1 cellular context compared by ENCODE assay signal in the genomic region with DNA sequence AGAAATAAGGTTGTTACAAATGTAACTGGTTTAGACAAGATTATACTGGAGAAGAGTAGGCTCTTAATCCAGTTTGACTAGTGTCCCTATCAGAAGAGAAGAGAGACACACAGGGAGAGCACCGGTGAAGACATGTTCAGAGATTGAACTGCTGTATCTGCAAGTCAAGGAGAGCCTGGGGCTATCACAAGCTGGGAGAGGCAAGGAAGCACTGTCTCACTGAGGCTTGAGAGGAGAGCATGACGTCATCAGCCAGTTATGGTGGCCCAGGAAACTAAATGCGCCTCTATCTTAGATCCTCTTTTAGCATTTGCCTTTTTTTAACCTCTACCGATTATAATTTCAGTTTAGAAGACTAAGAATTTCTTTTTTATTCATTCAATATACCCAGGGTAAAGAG.
TF ChIP-seq lines count a peak whose summit lies in the region.

No MANE protein-coding gene starts in this region.

TF ChIP-seq in K562, 482 proteins besides CTCF, POLR2A, EP300 and RAD21 (continued from another document):
- TF ChIP-seq, protein P1, sequence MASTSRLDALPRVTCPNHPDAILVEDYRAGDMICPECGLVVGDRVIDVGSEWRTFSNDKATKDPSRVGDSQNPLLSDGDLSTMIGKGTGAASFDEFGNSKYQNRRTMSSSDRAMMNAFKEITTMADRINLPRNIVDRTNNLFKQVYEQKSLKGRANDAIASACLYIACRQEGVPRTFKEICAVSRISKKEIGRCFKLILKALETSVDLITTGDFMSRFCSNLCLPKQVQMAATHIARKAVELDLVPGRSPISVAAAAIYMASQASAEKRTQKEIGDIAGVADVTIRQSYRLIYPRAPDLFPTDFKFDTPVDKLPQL (IDR thresholded peaks at IDR 0.05; ENCODE audit: extremely low read depth, insufficient read length), result no peak
- TF ChIP-seq ZNF778 (CRISPR knock-in tag; IDR thresholded peaks at IDR 0.05) (no peak), PYGO2 (tag; IDR thresholded peaks at IDR 0.05) (no peak), NFIX (CRISPR knock-in tag; IDR thresholded peaks at IDR 0.05; ENCODE audit: low read depth) (no peak), XRCC5 (IDR thresholded peaks at IDR 0.05; ENCODE audit: low read depth, low read length) (no peak), FIP1L1 (IDR thresholded peaks at IDR 0.05; ENCODE audit: low read depth, low read length, poor library complexity, severe bottlenecking) (no peak)
